ENCODE assay signal across 25 cellular contexts in genomic region chr4:141719585-141719984, GRCh38.
"Had no signal": no experiment of that assay in that cellular context is flagged by ENCODE, and none has a peak within 500 bp of the region (broad histone marks: within the 10 kb centered on the region; RNA-seq: fewer than 3 reads in every experiment).

No MANE protein-coding gene starts in this region.

- ATAC-seq: psoas muscle; right cardiac atrium; right lobe of liver; stimulated activated effector memory CD8-positive, alpha-beta T cell treated with anti-CD3 and anti-CD28 coated beads, Interleukin-12 subunit alpha, Interleukin-12 subunit beta, amount 100 ng/mL, for 72 hours; stimulated activated naive B cell treated with anti-CD40 and anti-IgM and Interleukin-4, amounts not matched to agents 10 μg/mL and 1 μg/mL and 100 μg/mL, for 72 hours had no signal

- H3K36me3 ChIP-seq: neural progenitor cell, ovary, thoracic aorta had no signal

- H3K27ac ChIP-seq: neural progenitor cell, ovary, parathyroid adenoma, psoas muscle, right lobe of liver, sigmoid colon, stomach, thoracic aorta, thyroid gland, tibial nerve, upper lobe of left lung, vagina had no signal

- H3K4me1 ChIP-seq: neural progenitor cell, parathyroid adenoma, psoas muscle, right lobe of liver, sigmoid colon, stomach, thyroid gland, tibial nerve, upper lobe of left lung, vagina had no signal

- H3K79me2 ChIP-seq: parathyroid adenoma had no signal

- H3K9me3 ChIP-seq: ovary, psoas muscle, right lobe of liver, sigmoid colon, thoracic aorta, thyroid gland, upper lobe of left lung, vagina had no signal

- H2AFZ ChIP-seq: neural progenitor cell, parathyroid adenoma had no signal

- H3K27me3 ChIP-seq: neural progenitor cell, ovary, right lobe of liver, sigmoid colon, stomach, thyroid gland, tibial nerve, upper lobe of left lung, vagina had no signal

- H3K4me2 ChIP-seq: neural progenitor cell had no signal

- H3K4me3 ChIP-seq: neural progenitor cell, ovary, psoas muscle, right lobe of liver, sigmoid colon, stomach, thoracic aorta, thyroid gland, tibial nerve, upper lobe of left lung, vagina had no signal

- H3K9ac ChIP-seq: neural progenitor cell, parathyroid adenoma had no signal

- DNase-seq: occipital lobe; ovary; posterior cingulate gyrus; psoas muscle; right cardiac atrium; right lobe of liver; sigmoid colon; small intestine; stimulated activated CD4-positive, alpha-beta T cell treated with anti-CD3 and anti-CD28 coated beads, Interleukin-15, amount 100 ng/mL, for 24 hours; stimulated activated CD4-positive, alpha-beta T cell treated with anti-CD3 and anti-CD28 coated beads, Interleukin-2, amount 100 ng/mL, for 24 hours; stimulated activated CD4-positive, alpha-beta T cell treated with anti-CD3 and anti-CD28 coated beads, Interleukin-2, amount 100 ng/mL, for 48 hours; stimulated activated CD4-positive, alpha-beta T cell treated with anti-CD3 and anti-CD28 coated beads, Interleukin-4, amount 100 ng/mL, for 24 hours; stimulated activated naive B cell treated with anti-CD40 and anti-IgM and Interleukin-4, amounts not matched to agents 10 μg/mL and 1 μg/mL and 100 μg/mL, for 72 hours; stimulated activated naive CD4-positive, alpha-beta T cell treated with Interleukin-2 at 50 U/mL for 16 hours; stomach; thyroid gland; trophoblast cell; upper lobe of left lung had no signal

- FAIRE-seq: urothelium cell line had no signal
